ENCODE assay signal across 23 cellular contexts in the genomic region with DNA sequence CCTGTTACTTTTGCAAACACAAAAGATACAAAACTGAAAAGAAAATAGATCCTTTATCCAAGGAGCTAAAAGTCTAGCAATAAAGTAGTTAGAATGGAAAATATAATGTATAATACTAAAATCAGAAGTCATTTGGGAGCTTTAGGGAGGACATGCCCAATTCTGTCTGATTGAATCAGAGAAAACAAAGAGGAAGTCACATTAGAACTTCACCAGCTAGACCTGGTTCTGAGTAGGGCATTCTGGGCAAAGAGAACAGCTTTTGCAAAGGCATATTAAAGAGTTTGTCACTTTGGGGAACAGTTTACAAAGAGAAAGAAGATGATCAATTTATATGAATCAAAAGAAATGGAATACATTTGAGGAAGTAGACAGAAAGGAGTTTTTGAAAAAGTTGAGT.
DNase-seq lines count a peak whose midpoint lies in the region; ATAC-seq and TF ChIP-seq lines count a peak whose summit lies in the region.
"Had no signal": no experiment of that assay in that cellular context is flagged by ENCODE, and none has a peak within 500 bp of the region (broad histone marks: within the 10 kb centered on the region; RNA-seq: fewer than 3 reads in every experiment).

No MANE protein-coding gene starts in this region.

- H3K27me3 ChIP-seq in H9 (ENCODE audit: insufficient read depth, low read length): no peaks in the 10 kb centered on the region; the same call in 1 of the 2 replicates

- H3K27me3 Mint-ChIP-seq in activated CD4-positive, alpha-beta T cell treated with anti-CD3 and anti-CD28 coated beads for 36 hours: peaks cover 2% of the 10 kb centered on the region
- H3K27me3 Mint-ChIP-seq in activated naive CD4-positive, alpha-beta T cell treated with anti-CD3 and anti-CD28 coated beads, Interleukin-2, amount 10 ng/mL, durations not matched to agents 7 days and 5 days: peaks cover 19% of the 10 kb centered on the region
- no peaks in the 10 kb centered on the region for H3K27me3 Mint-ChIP-seq in activated T-helper 17 cell treated with anti-CD3 and anti-CD28 coated beads, Interleukin-2, amount 50 U/mL, for 72 hours
- peaks cover 8% of the 10 kb centered on the region for H3K27me3 Mint-ChIP-seq in H9 (ENCODE audit: low read depth)

- POLR2A ChIA-PET in activated CD4-positive, alpha-beta T cell treated with anti-CD3 and anti-CD28 coated beads for 36 hours (lab: Charles Lee): no interaction called here
- POLR2A ChIA-PET in RWPE1 (lab: Yijun Ruan, JAX; ENCODE audit: low non-redundant PET): no interaction called here

- no peaks in the 10 kb centered on the region for H3K79me2 ChIP-seq in H9 (ENCODE audit: insufficient read depth, low read length)

- H3K4me1 ChIP-seq in H9 (ENCODE audit: insufficient read depth, low read length): no peaks in the 10 kb centered on the region

- H4K5ac ChIP-seq in H9 (ENCODE audit: insufficient read length, low read depth, low read length): no peak overlapping the region

- H3T11ph ChIP-seq in H9 (ENCODE audit: low read length): no peak overlapping the region

- no peak overlapping the region for H3K9ac ChIP-seq in H9 (ENCODE audit: extremely low read depth, insufficient read length, low read length)
- H3K9ac ChIP-seq: SK-N-SH had no signal

- TF ChIP-seq CTCF in RWPE1 (conservative IDR thresholded peaks at IDR 0.05; ENCODE audit: low read depth) (no peak), H9 (conservative IDR thresholded peaks at IDR 0.05) (no peak)

- H2AFZ ChIP-seq in H9 (ENCODE audit: low read length): no peak overlapping the region
- H2AFZ ChIP-seq: GM23338 had no signal

- no peak overlapping the region for H3K4me2 ChIP-seq in H9 (ENCODE audit: insufficient read depth, insufficient read length, low read length)
- H3K4me2 ChIP-seq: GM23338, SK-N-SH had no signal

- no peak overlapping the region for H3K4me3 Mint-ChIP-seq in activated CD4-positive, alpha-beta T cell treated with anti-CD3 and anti-CD28 coated beads for 36 hours
- H3K4me3 Mint-ChIP-seq in activated naive CD4-positive, alpha-beta T cell treated with anti-CD3 and anti-CD28 coated beads, Interleukin-2, amount 10 ng/mL, durations not matched to agents 7 days and 5 days: no peak overlapping the region
- peak overlapping the region; percentile 16 for H3K4me3 Mint-ChIP-seq in activated T-helper 17 cell treated with anti-CD3 and anti-CD28 coated beads, Interleukin-2, amount 50 U/mL, for 72 hours
- H3K4me3 Mint-ChIP-seq in H9: no peak overlapping the region
- H3K4me3 Mint-ChIP-seq: GM23338 had no signal

- H2BK20ac ChIP-seq in H9 (ENCODE audit: low read depth, low read length, poor library complexity, severe bottlenecking): no peak overlapping the region

- H3K4ac ChIP-seq in H9 (ENCODE audit: low read depth, low read length): no peak overlapping the region

- no peak overlapping the region for H2AK5ac ChIP-seq in H9 (ENCODE audit: insufficient read length, low read length)

- no peaks in the 10 kb centered on the region for H3K36me3 Mint-ChIP-seq in activated CD4-positive, alpha-beta T cell treated with anti-CD3 and anti-CD28 coated beads for 36 hours (ENCODE audit: low read depth)
- no peaks in the 10 kb centered on the region for H3K36me3 Mint-ChIP-seq in activated naive CD4-positive, alpha-beta T cell treated with anti-CD3 and anti-CD28 coated beads, Interleukin-2, amount 10 ng/mL, durations not matched to agents 7 days and 5 days
- no peaks in the 10 kb centered on the region for H3K36me3 Mint-ChIP-seq in activated T-helper 17 cell treated with anti-CD3 and anti-CD28 coated beads, Interleukin-2, amount 50 U/mL, for 72 hours (ENCODE audit: low read depth)
- no peaks in the 10 kb centered on the region for H3K36me3 Mint-ChIP-seq in H9 (ENCODE audit: insufficient read depth in 1 of 3, low read depth in 3 of 3)

- peaks cover 11% of the 10 kb centered on the region for H3K4me1 Mint-ChIP-seq in activated CD4-positive, alpha-beta T cell treated with anti-CD3 and anti-CD28 coated beads for 36 hours
- peaks cover 26% of the 10 kb centered on the region for H3K4me1 Mint-ChIP-seq in activated naive CD4-positive, alpha-beta T cell treated with anti-CD3 and anti-CD28 coated beads, Interleukin-2, amount 10 ng/mL, durations not matched to agents 7 days and 5 days
- H3K4me1 Mint-ChIP-seq in activated T-helper 17 cell treated with anti-CD3 and anti-CD28 coated beads, Interleukin-2, amount 50 U/mL, for 72 hours: no peaks in the 10 kb centered on the region
- H3K4me1 Mint-ChIP-seq in H9: 0 out of 4 replicates have a peak, but pooled peaks cover 0 to 2% of the 10 kb centered on the region in 2 experiments
- H3K4me1 Mint-ChIP-seq: GM23338 had no signal

- no peak overlapping the region for H2BK120ac ChIP-seq in H9 (ENCODE audit: low read depth, low read length, poor library complexity, severe bottlenecking)

- no peaks in the 10 kb centered on the region for H3K9me3 Mint-ChIP-seq in activated CD4-positive, alpha-beta T cell treated with anti-CD3 and anti-CD28 coated beads for 36 hours (ENCODE audit: low read depth)
- H3K9me3 Mint-ChIP-seq in activated naive CD4-positive, alpha-beta T cell treated with anti-CD3 and anti-CD28 coated beads, Interleukin-2, amount 10 ng/mL, durations not matched to agents 7 days and 5 days: no peaks in the 10 kb centered on the region
- H3K9me3 Mint-ChIP-seq in activated T-helper 17 cell treated with anti-CD3 and anti-CD28 coated beads, Interleukin-2, amount 50 U/mL, for 72 hours: no peaks in the 10 kb centered on the region
- H3K9me3 Mint-ChIP-seq in H9: no peaks in the 10 kb centered on the region
- H3K9me3 Mint-ChIP-seq: GM23338 had no signal

- no peak overlapping the region for H4K8ac ChIP-seq in H9 (replicated peaks; ENCODE audit: insufficient read length, low read depth, low read length)

- H2BK12ac ChIP-seq in H9 (ENCODE audit: insufficient read length, low read depth, low read length): no peak overlapping the region

- H3K79me1 ChIP-seq in H9 (ENCODE audit: insufficient read depth, low read depth, low read length, poor library complexity, severe bottlenecking): no peaks in the 10 kb centered on the region

- H3K23me2 ChIP-seq in H9 (ENCODE audit: insufficient read length, low read depth, low read length, poor library complexity, severe bottlenecking): no peaks in the 10 kb centered on the region

- intact Hi-C loops in activated CD4-positive, alpha-beta T cell treated with anti-CD3 and anti-CD28 coated beads for 36 hours (cut with DNase I, micrococcal nuclease): no loop called here

- DNase-seq in activated CD4-positive, alpha-beta T cell treated with anti-CD3 and anti-CD28 coated beads for 36 hours: no peak
- DNase-seq in activated CD4-positive, alpha-beta T cell treated with anti-CD3 and anti-CD28 coated beads, Interleukin-2, amount 50 U/mL, for 1 hour: no peak
- no peak for DNase-seq in activated naive CD4-positive, alpha-beta T cell treated with anti-CD3 and anti-CD28 coated beads, Interleukin-2, amount 10 ng/mL, durations not matched to agents 7 days and 5 days
- DNase-seq in activated naive CD4-positive, alpha-beta T cell (lab: John Stamatoyannopoulos, UW): no peak
- DNase-seq in RWPE1 (ENCODE audit: low spot score): no peak
- no peak for DNase-seq in cerebellar cortex (ENCODE audit: low spot score)
- DNase-seq in H9: no peak
- DNase-seq: 8988T, AML-193, C1 segment of cervical spinal cord, DND-41, HCEC 1CT, KG1, NCI-H1092 treated with DMSO at 0.1 percent for 48 hours, NCI-H1436 treated with DMSO at 0.1 percent for 48 hours, NCI-H2029, NCI-H226, NCI-H510A treated with DMSO at 0.1 percent for 48 hours, NCI-H748 treated with DMSO at 0.1 percent for 48 hours, SIG-M5, SK-N-SH had no signal

- H3K27ac Mint-ChIP-seq in activated CD4-positive, alpha-beta T cell treated with anti-CD3 and anti-CD28 coated beads for 36 hours: peak overlapping the region; percentile 33
- peak overlapping the region; percentile 77 for H3K27ac Mint-ChIP-seq in activated naive CD4-positive, alpha-beta T cell treated with anti-CD3 and anti-CD28 coated beads, Interleukin-2, amount 10 ng/mL, durations not matched to agents 7 days and 5 days
- no peak overlapping the region for H3K27ac Mint-ChIP-seq in activated T-helper 17 cell treated with anti-CD3 and anti-CD28 coated beads, Interleukin-2, amount 50 U/mL, for 72 hours
- no peak overlapping the region for H3K27ac Mint-ChIP-seq in H9
- H3K27ac Mint-ChIP-seq: GM23338 had no signal

- H3K9me3 ChIP-seq in H9 (ENCODE audit: control insufficient read depth, low read depth, low read length): no peaks in the 10 kb centered on the region
- H3K9me3 ChIP-seq: SK-N-SH had no signal

- no peak overlapping the region for H3K18ac ChIP-seq in H9 (ENCODE audit: insufficient read length, low read depth, low read length)

- CTCF ChIA-PET in activated CD4-positive, alpha-beta T cell treated with anti-CD3 and anti-CD28 coated beads for 36 hours (lab: Charles Lee): interaction anchor here (0.7 to 0.9 kb wide), 2 partner anchors 169 to 575 kb away, joined by 3 read pairs; no protein-coding TSS in a partner anchor
- CTCF ChIA-PET in activated naive CD4-positive, alpha-beta T cell treated with anti-CD3 and anti-CD28 coated beads, Interleukin-2, amount 10 ng/mL, durations not matched to agents 7 days and 5 days (lab: Charles Lee): interaction anchor here (0.8 to 1.3 kb wide), 2 partner anchors 10 to 11 kb away, joined by 3 read pairs; no protein-coding TSS in a partner anchor
- CTCF ChIA-PET in RWPE1 (lab: Yijun Ruan, JAX): no interaction called here

- no peak overlapping the region for H2BK5ac ChIP-seq in H9 (ENCODE audit: insufficient read length, low read length)

- H3K27ac ChIP-seq in RWPE1 (no peak overlapping the region), H9 (ENCODE audit: insufficient read length, low read depth, low read length) (no peak overlapping the region)

- H3K56ac ChIP-seq in H9 (ENCODE audit: insufficient read length, low read depth, low read length): no peak overlapping the region

- H3K23ac ChIP-seq in H9 (ENCODE audit: insufficient read length, low read depth, low read length): no peak overlapping the region

- H3K14ac ChIP-seq in H9 (ENCODE audit: insufficient read depth, low read length): no peak overlapping the region

- H4K20me1 ChIP-seq in H9 (ENCODE audit: control insufficient read depth, insufficient read depth, insufficient read length): no peaks in the 10 kb centered on the region

- no peak overlapping the region for H2BK15ac ChIP-seq in H9 (ENCODE audit: low read depth, low read length)

- no peak overlapping the region for H4K91ac ChIP-seq in H9 (ENCODE audit: insufficient read length, low read depth, low read length)

- ATAC-seq in activated CD4-positive, alpha-beta T cell treated with anti-CD3 and anti-CD28 coated beads for 36 hours: no peak
- no peak for ATAC-seq in activated T-helper 17 cell treated with anti-CD3 and anti-CD28 coated beads, Interleukin-2, amount 50 U/mL, for 72 hours (replicated peaks)
- ATAC-seq: GM23338 had no signal

Comparison
In these comparisons a context has a peak if more than half of its experiments do, and no peak if none do; other contexts are left out.
1. H3K27ac Mint-ChIP-seq: peak in activated CD4-positive, alpha-beta T cell treated with anti-CD3 and anti-CD28 coated beads for 36 hours (single experiment) and activated naive CD4-positive, alpha-beta T cell treated with anti-CD3 and anti-CD28 coated beads, Interleukin-2, amount 10 ng/mL, durations not matched to agents 7 days and 5 days (single experiment); none in activated T-helper 17 cell treated with anti-CD3 and anti-CD28 coated beads, Interleukin-2, amount 50 U/mL, for 72 hours (single experiment) and H9 (0 of 3).